8 cellular contexts compared by ENCODE assay signal in genomic region chr1:6235302-6235680, GRCh38. TPM values are rescaled to one million over a fixed set of nuclear protein-coding genes. Genes with fewer than 3 reads are reported as not detected.
DNase-seq lines count a peak whose midpoint lies in the region; ATAC-seq, FAIRE-seq and TF ChIP-seq lines count a peak whose summit lies in the region.

No MANE protein-coding gene starts in this region.

- peaks cover 23% of the 10 kb centered on the region; the same call in 1 of the 2 replicates for H3K36me3 ChIP-seq in GM23338 (ENCODE audit: insufficient read depth)
- peaks cover 11% of the 10 kb centered on the region; the same call in 1 of the 2 replicates for H3K36me3 ChIP-seq in SU-DHL-6 (ENCODE audit: low read length)
- peaks cover 2% of the 10 kb centered on the region for H3K36me3 ChIP-seq in fibroblast of lung (ENCODE audit: control insufficient read depth, insufficient read depth, low read length)
- peaks cover 8% of the 10 kb centered on the region for H3K36me3 ChIP-seq in rectal smooth muscle tissue (ENCODE audit: control insufficient read depth, insufficient read depth, low read length)

- H3K79me2 ChIP-seq in GM23338 (replicated peaks; ENCODE audit: insufficient read depth) (peaks cover 44% of the 10 kb centered on the region), SU-DHL-6 (ENCODE audit: insufficient read depth, low read length) (peaks cover 24% of the 10 kb centered on the region), fibroblast of lung (ENCODE audit: control insufficient read depth, insufficient read depth, low read length) (peaks cover 18% of the 10 kb centered on the region)

- H4K20me1 ChIP-seq in GM23338 (replicated peaks; ENCODE audit: insufficient read depth), result peaks cover 26% of the 10 kb centered on the region
- no peaks in the 10 kb centered on the region for H4K20me1 ChIP-seq in SU-DHL-6 (ENCODE audit: low read depth, low read length)
- H4K20me1 ChIP-seq in fibroblast of lung (ENCODE audit: control insufficient read depth, extremely low read depth, insufficient read depth, low read length), result no peaks in the 10 kb centered on the region

- DNase-seq in COLO668 (lab: John Stamatoyannopoulos, UW; ENCODE audit: unreplicated experiment) (peak; percentile 74), GM23338 (ENCODE audit: low spot score) (peak; percentile 9), fibroblast of lung (ENCODE audit: low read depth in 2 of 2) (no peak), posterior cingulate gyrus (no peak), urothelium cell line (ENCODE audit: low spot score) (no peak)

- H3K9me2 ChIP-seq in GM23338 (ENCODE audit: insufficient read depth), result no peaks in the 10 kb centered on the region
- H3K9me2 ChIP-seq in SU-DHL-6 (replicated peaks; ENCODE audit: insufficient read depth, low read length), result no peaks in the 10 kb centered on the region

- peak overlapping the region; percentile 88 for H3K4me3 Mint-ChIP-seq in GM23338

- H3K27ac Mint-ChIP-seq in GM23338, result peak overlapping the region; percentile 92

- H3K4me2 ChIP-seq in GM23338 (peak overlapping the region; percentile 97), SU-DHL-6 (ENCODE audit: low read depth, low read length, poor library complexity, severe bottlenecking) (peak overlapping the region; percentile 82), fibroblast of lung (ENCODE audit: extremely low read depth, insufficient read depth, low read length) (peak overlapping the region; percentile 92)

- no peak for FAIRE-seq in urothelium cell line (lab: Jason Lieb, UNC)

- H3K27me3 ChIP-seq in GM23338 (ENCODE audit: insufficient read depth) (no peaks in the 10 kb centered on the region), SU-DHL-6 (ENCODE audit: low read length) (no peaks in the 10 kb centered on the region), fibroblast of lung (ENCODE audit: control insufficient read depth, insufficient read depth, low read length) (no peaks in the 10 kb centered on the region), rectal smooth muscle tissue (ENCODE audit: control insufficient read depth, insufficient read depth, low read length) (peaks cover 4% of the 10 kb centered on the region)

- H3K27ac ChIP-seq in GM23338 (ENCODE audit: low read depth) (0 out of 2 replicates have a peak overlapping the region, but pooled peaks have one; percentile 19), SU-DHL-6 (ENCODE audit: low read depth, low read length) (peak overlapping the region; percentile 56), fibroblast of lung (ENCODE audit: insufficient read depth, low read length) (peak overlapping the region; percentile 42), rectal smooth muscle tissue (ENCODE audit: low read depth, low read length) (no peak overlapping the region)

- H3K4me1 Mint-ChIP-seq in GM23338, result peaks cover 35% of the 10 kb centered on the region

- H2AFZ ChIP-seq in GM23338 (no peak overlapping the region), SU-DHL-6 (ENCODE audit: low read depth, low read length, severe bottlenecking) (no peak overlapping the region), fibroblast of lung (ENCODE audit: low read length) (peak overlapping the region; percentile 30)

- H3K9me3 Mint-ChIP-seq in GM23338, result no peaks in the 10 kb centered on the region

- intact Hi-C loops in posterior cingulate gyrus (cut with DNase I), result no loop called here

- no peaks in the 10 kb centered on the region for H3K9me3 ChIP-seq in SU-DHL-6 (ENCODE audit: insufficient read depth, low read length)
- no peaks in the 10 kb centered on the region for H3K9me3 ChIP-seq in fibroblast of lung (ENCODE audit: control insufficient read depth, insufficient read depth, low read depth, low read length)

- H3K4me1 ChIP-seq in GM23338 (ENCODE audit: insufficient read depth) (peaks cover 24% of the 10 kb centered on the region), fibroblast of lung (ENCODE audit: control insufficient read depth, extremely low read depth, insufficient read depth, low read length) (peaks cover 7% of the 10 kb centered on the region), rectal smooth muscle tissue (ENCODE audit: control insufficient read depth, insufficient read depth, low read length) (peaks cover 10% of the 10 kb centered on the region)

- H3K9ac ChIP-seq in SU-DHL-6 (ENCODE audit: low read length) (peak overlapping the region; percentile 84), fibroblast of lung (ENCODE audit: insufficient read depth, low read length) (peak overlapping the region; percentile 87), rectal smooth muscle tissue (ENCODE audit: low read length) (no peak overlapping the region)

- H3K4me3 ChIP-seq in GM23338 (peak overlapping the region; percentile 92), SU-DHL-6 (ENCODE audit: insufficient read depth, low read length, poor library complexity, severe bottlenecking) (peak overlapping the region; percentile 96), fibroblast of lung (replicated peaks in 1 of 4; ENCODE audit: control extremely low read depth in 1 of 4, insufficient read depth in 1 of 4, low read depth in 3 of 4, low read length in 4 of 4) (peak overlapping the region; percentile 79 to 88 (median 85)), rectal smooth muscle tissue (ENCODE audit: low read length) (peak overlapping the region; percentile 84)

- ATAC-seq in GM23338, result no peak
- ATAC-seq in HG02642 (IDR thresholded peaks at IDR 0.05; ENCODE audit: poor library complexity, unreplicated experiment), result no peak

- TF ChIP-seq CTCF in GM23338 (conservative IDR thresholded peaks at IDR 0.05; ENCODE audit: low read depth in 2 of 2), result no peak
- TF ChIP-seq CTCF in SU-DHL-6 (IDR thresholded peaks at IDR 0.05; ENCODE audit: insufficient read depth, low read length, poor library complexity, severe bottlenecking), result no peak
- no peak for TF ChIP-seq CTCF in fibroblast of lung (conservative IDR thresholded peaks at IDR 0.05 in 1 of 2, IDR thresholded peaks at IDR 0.05 in 1 of 2; ENCODE audit: low read depth in 1 of 2, low read length in 2 of 2)

- peaks cover 42% of the 10 kb centered on the region for H3K36me3 Mint-ChIP-seq in GM23338 (ENCODE audit: low read depth)

- H3F3A ChIP-seq in GM23338 (replicated peaks; ENCODE audit: low read depth) (peaks cover 27% of the 10 kb centered on the region), SU-DHL-6 (ENCODE audit: insufficient read depth) (peaks cover 11% of the 10 kb centered on the region; the same call in 1 of the 2 replicates)

- H3K27me3 Mint-ChIP-seq in GM23338 (ENCODE audit: insufficient read depth, low read depth, poor library complexity), result peaks cover 31% of the 10 kb centered on the region

TF ChIP-seq in GM23338, 12 proteins besides CTCF, POLR2A, EP300 and RAD21 (continues in another document):
- TF ChIP-seq STAT1 (IDR thresholded peaks at IDR 0.05; ENCODE audit: unreplicated experiment) (no peak), EZH2 (IDR thresholded peaks at IDR 0.05; ENCODE audit: low read depth, unreplicated experiment) (no peak), ZNF331 (CRISPR knock-in tag; IDR thresholded peaks at IDR 0.05; ENCODE audit: low read depth) (no peak), EZH2phosphoT487 (IDR thresholded peaks at IDR 0.05; ENCODE audit: unreplicated experiment) (no peak), CREB1 (CRISPR knock-in tag; IDR thresholded peaks at IDR 0.05; ENCODE audit: low read depth) (no peak)

RNA-seq across cellular contexts. Expression of gene ICMT, which starts 0.5 kb away (rescaled TPM):
- 131 and 145 TPM in 2 replicates for total RNA-seq in GM23338 (2014; rRNA removed; shearing (Covaris generic))
- polyA plus RNA-seq in GM23338 (2016; fragmentation: Nextera tagmentation; extraction: Ambion mirVana) (25.6 and 27.8 TPM in 2 replicates), fibroblast of lung (91.1 and 95.8 TPM in 2 replicates)
- total RNA-seq in fibroblast of lung, result 62.4 and 95.1 TPM in 2 replicates
- 58.9 and 63.8 TPM in 2 replicates for polyA plus RNA-seq in fibroblast of lung (2012)
- polyA minus RNA-seq in fibroblast of lung (ENCODE audit: low replicate concordance), result 34.3 and 40.6 TPM in 2 replicates

RNA-seq across cellular contexts. Expression of gene HES3, which starts 8.7 kb away (rescaled TPM):
- total RNA-seq in GM23338 (2014; rRNA removed; shearing (Covaris generic)), result 49.7 and 50.4 TPM in 2 replicates
- polyA plus RNA-seq in GM23338 (2016; fragmentation: Nextera tagmentation; extraction: Ambion mirVana), result 7.1 and 7.7 TPM in 2 replicates
- not detected in 2 replicates for total RNA-seq in fibroblast of lung
- not detected in 2 replicates for polyA plus RNA-seq in fibroblast of lung
- not detected in 2 replicates for polyA plus RNA-seq in fibroblast of lung (2012)
- not detected in 2 replicates for polyA minus RNA-seq in fibroblast of lung (ENCODE audit: low replicate concordance)

RNA-seq across cellular contexts. Expression of gene GPR153, which starts 25.6 kb away (rescaled TPM):
- total RNA-seq in GM23338 (2014; rRNA removed; shearing (Covaris generic)), result 8.8 and 9.0 TPM in 2 replicates
- polyA plus RNA-seq in GM23338 (2016; fragmentation: Nextera tagmentation; extraction: Ambion mirVana) (1.3 and 1.9 TPM in 2 replicates), fibroblast of lung (4.0 and 8.5 TPM in 2 replicates)
- total RNA-seq in fibroblast of lung, result 8.9 and 13.4 TPM in 2 replicates
- polyA plus RNA-seq in fibroblast of lung (2012), result 5.6 and 13.9 TPM in 2 replicates
- polyA minus RNA-seq in fibroblast of lung (ENCODE audit: low replicate concordance), result 12.9 and 21.1 TPM in 2 replicates

RNA-seq across cellular contexts. Expression of gene RNF207, which starts 29.4 kb away (rescaled TPM):
- 1.5 and 2.9 TPM in 2 replicates for total RNA-seq in GM23338 (2014; rRNA removed; shearing (Covaris generic))
- polyA plus RNA-seq in GM23338 (2016; fragmentation: Nextera tagmentation; extraction: Ambion mirVana) (1.3 and 1.7 TPM in 2 replicates), fibroblast of lung (2.0 and 2.6 TPM in 2 replicates)
- total RNA-seq in fibroblast of lung, result 9.2 and 17.2 TPM in 2 replicates
- polyA plus RNA-seq in fibroblast of lung (2012), result 0.90 and 1.6 TPM in 2 replicates
- 4.7 and 12.2 TPM in 2 replicates for polyA minus RNA-seq in fibroblast of lung (ENCODE audit: low replicate concordance)

RNA-seq across cellular contexts. Expression of gene RPL22, which starts 35.9 kb away (rescaled TPM):
- 145 and 149 TPM in 2 replicates for total RNA-seq in GM23338 (2014; rRNA removed; shearing (Covaris generic))
- 818 and 851 TPM in 2 replicates for polyA plus RNA-seq in GM23338 (2016; fragmentation: Nextera tagmentation; extraction: Ambion mirVana)
- 159 and 227 TPM in 2 replicates for total RNA-seq in fibroblast of lung
- 300 and 369 TPM in 2 replicates for polyA plus RNA-seq in fibroblast of lung
- 686 and 835 TPM in 2 replicates for polyA plus RNA-seq in fibroblast of lung (2012)
- polyA minus RNA-seq in fibroblast of lung (ENCODE audit: low replicate concordance), result 2.9 and 3.7 TPM in 2 replicates

Comparison
In these comparisons a context has a peak if more than half of its experiments do, and no peak if none do; other contexts are left out.
1. DNase-seq: peak in COLO668 (single experiment) and GM23338 (single experiment); none in fibroblast of lung (0 of 2), posterior cingulate gyrus (0 of 10) and urothelium cell line (single experiment).
2. RNA of gene HES3, which starts 8.7 kb away (total RNA-seq): 49.7 to 50.4 TPM in GM23338; not detected in fibroblast of lung; every median in the first group is over 10 times any median in the second.
3. Peak in every context shown above with its lines, with median percentiles within 50 percentile points of each other: H3K4me2 ChIP-seq and H3K4me3 ChIP-seq.